1 cellular context compared by ENCODE assay signal in genomic region chr7:123748734-123749536, GRCh38.
TF ChIP-seq lines count a peak whose summit lies in the region.

Gene WASL, minus strand, starts transcription at chr7:123749003. Its CDS starts 269 bp downstream, at chr7:123748734.

TF ChIP-seq in H1, 55 proteins besides CTCF, POLR2A, EP300 and RAD21:
- TF ChIP-seq BCL11A (IDR thresholded peaks at IDR 0.05; ENCODE audit: low read depth in 2 of 2, low read length in 2 of 2) (no peak), MAFK (IDR thresholded peaks at IDR 0.05; ENCODE audit: low read depth, low read length) (no peak), CBX5 (IDR thresholded peaks at IDR 0.05; ENCODE audit: low read depth, low read length) (no peak), TCF12 (IDR thresholded peaks at IDR 0.05; ENCODE audit: low read depth, low read length) (0 out of 2 replicates have a peak, but pooled peaks have one; percentile 1), SAP30 (IDR thresholded peaks at IDR 0.05; ENCODE audit: insufficient read depth, insufficient replicate concordance, low read length) (no peak), CHD1 (IDR thresholded peaks at IDR 0.05; ENCODE audit: low read depth, low read length) (peak; percentile 91), KDM1A (IDR thresholded peaks at IDR 0.05; ENCODE audit: borderline replicate concordance, low read length) (no peak), CHD7 (IDR thresholded peaks at IDR 0.05; ENCODE audit: insufficient replicate concordance, low read length) (no peak), CHD2 (IDR thresholded peaks at IDR 0.05; ENCODE audit: low read length) (no peak), SIN3A (conservative IDR thresholded peaks at IDR 0.05 in 1 of 2, IDR thresholded peaks at IDR 0.05 in 1 of 2; ENCODE audit: low read depth in 1 of 2, low read length in 2 of 2) (peak; percentile 53 to 80; a peak in 2 of 4 replicates), GTF2F1 (IDR thresholded peaks at IDR 0.05; ENCODE audit: borderline replicate concordance, low read depth, low read length) (no peak), RXRA (IDR thresholded peaks at IDR 0.05; ENCODE audit: insufficient read depth, low read depth, low read length) (no peak), ZNF274 (IDR thresholded peaks at IDR 0.05; ENCODE audit: borderline replicate concordance, extremely low read depth, low read length) (no peak), PHF8 (conservative IDR thresholded peaks at IDR 0.05; ENCODE audit: low read depth, low read length) (peak; percentile 84), BACH1 (IDR thresholded peaks at IDR 0.05; ENCODE audit: low read length) (0 out of 2 replicates have a peak, but pooled peaks have one; percentile 5), EGR1 (IDR thresholded peaks at IDR 0.05; ENCODE audit: borderline replicate concordance, low read depth, low read length) (peak; percentile 74; the same call in 1 of the 2 replicates), ATF2 (IDR thresholded peaks at IDR 0.05; ENCODE audit: low read length) (no peak), USF2 (IDR thresholded peaks at IDR 0.05; ENCODE audit: low read length) (no peak), POU5F1 (IDR thresholded peaks at IDR 0.05; ENCODE audit: low read depth, low read length) (no peak), HDAC2 (IDR thresholded peaks at IDR 0.05; ENCODE audit: borderline replicate concordance in 1 of 2, low read depth in 2 of 2, low read length in 2 of 2) (no peak), RFX5 (IDR thresholded peaks at IDR 0.05; ENCODE audit: borderline replicate concordance, low read depth, low read length) (no peak), SP1 (IDR thresholded peaks at IDR 0.05; ENCODE audit: low read depth, low read length) (peak; percentile 88), MAX (IDR thresholded peaks at IDR 0.05) (peak; percentile 61; the same call in 1 of the 2 replicates), RNF2 (IDR thresholded peaks at IDR 0.05; ENCODE audit: borderline replicate concordance, low read depth, low read length, missing control alignments, poor library complexity, severe bottlenecking) (no peak), HDAC6 (IDR thresholded peaks at IDR 0.05; ENCODE audit: low read depth, low read length) (no peak), GABPA (IDR thresholded peaks at IDR 0.05; ENCODE audit: borderline replicate concordance, insufficient read depth, low read length) (peak; percentile 74; the same call in 1 of the 2 replicates), SP4 (IDR thresholded peaks at IDR 0.05; ENCODE audit: low read length) (no peak; the same call in 1 of the 2 replicates), CBX8 (IDR thresholded peaks at IDR 0.05; ENCODE audit: borderline replicate concordance, low read depth, low read length) (no peak), TBP (IDR thresholded peaks at IDR 0.05; ENCODE audit: low read depth, low read length) (peak; percentile 86), SRF (IDR thresholded peaks at IDR 0.05; ENCODE audit: low read depth, low read length) (0 out of 2 replicates have a peak, but pooled peaks have one; percentile 38), E2F6 (IDR thresholded peaks at IDR 0.05) (no peak; the same call in 1 of the 2 replicates), CTBP2 (IDR thresholded peaks at IDR 0.05; ENCODE audit: borderline replicate concordance, insufficient read depth, insufficient read length, low read length) (no peak), SIX5 (IDR thresholded peaks at IDR 0.05; ENCODE audit: low read depth, low read length) (peak; percentile 46), CEBPB (IDR thresholded peaks at IDR 0.05; ENCODE audit: low read depth, low read length) (no peak), ATF3 (IDR thresholded peaks at IDR 0.05; ENCODE audit: insufficient read depth, low read depth, low read length) (no peak), TEAD4 (IDR thresholded peaks at IDR 0.05; ENCODE audit: low read depth, low read length) (peak; percentile 48; the same call in 1 of the 2 replicates), TAF1 (IDR thresholded peaks at IDR 0.05; ENCODE audit: low read depth, low read length) (peak; percentile 96), TAF7 (optimal IDR thresholded peaks at IDR 0.05; ENCODE audit: borderline replicate concordance, low read depth, low read length) (peak; percentile 93), NANOG (IDR thresholded peaks at IDR 0.05; ENCODE audit: insufficient read depth, low read depth, low read length, poor library complexity, severe bottlenecking) (peak; percentile 27), KDM4A (IDR thresholded peaks at IDR 0.05; ENCODE audit: low read depth, low read length, severe bottlenecking) (peak; percentile 70), CREB1 (IDR thresholded peaks at IDR 0.05) (peak; percentile 53; the same call in 1 of the 2 replicates), FOSL1 (IDR thresholded peaks at IDR 0.05; ENCODE audit: insufficient read depth, low read depth, low read length) (no peak), JUND (IDR thresholded peaks at IDR 0.05; ENCODE audit: low read length) (peak; percentile 93), RBBP5 (IDR thresholded peaks at IDR 0.05; ENCODE audit: borderline replicate concordance, low read depth, low read length) (peak; percentile 79), SP2 (IDR thresholded peaks at IDR 0.05; ENCODE audit: low read length) (no peak), EZH2 (IDR thresholded peaks at IDR 0.05; ENCODE audit: low read depth, low read length, severe bottlenecking) (no peak), JUN (IDR thresholded peaks at IDR 0.05; ENCODE audit: low read depth, low read length) (no peak), NRF1 (IDR thresholded peaks at IDR 0.05; ENCODE audit: low read depth, low read length) (no peak; the same call in 1 of the 2 replicates), KDM5A (IDR thresholded peaks at IDR 0.05; ENCODE audit: low read length) (no peak), YY1 (IDR thresholded peaks at IDR 0.05; ENCODE audit: low read depth, low read length) (peak; percentile 90), SIRT6 (IDR thresholded peaks at IDR 0.05; ENCODE audit: low read length) (no peak), BRCA1 (IDR thresholded peaks at IDR 0.05; ENCODE audit: low read depth, low read length) (peak; percentile 57; the same call in 1 of the 2 replicates), SUZ12 (IDR thresholded peaks at IDR 0.05; ENCODE audit: low read length) (no peak), ASH2L (IDR thresholded peaks at IDR 0.05; ENCODE audit: low read length) (peak; percentile 96), POLR2AphosphoS5 (IDR thresholded peaks at IDR 0.05; ENCODE audit: low read depth, low read length) (peak; percentile 97)
